ENCODE assay signal across 8 cellular contexts in the genomic region with DNA sequence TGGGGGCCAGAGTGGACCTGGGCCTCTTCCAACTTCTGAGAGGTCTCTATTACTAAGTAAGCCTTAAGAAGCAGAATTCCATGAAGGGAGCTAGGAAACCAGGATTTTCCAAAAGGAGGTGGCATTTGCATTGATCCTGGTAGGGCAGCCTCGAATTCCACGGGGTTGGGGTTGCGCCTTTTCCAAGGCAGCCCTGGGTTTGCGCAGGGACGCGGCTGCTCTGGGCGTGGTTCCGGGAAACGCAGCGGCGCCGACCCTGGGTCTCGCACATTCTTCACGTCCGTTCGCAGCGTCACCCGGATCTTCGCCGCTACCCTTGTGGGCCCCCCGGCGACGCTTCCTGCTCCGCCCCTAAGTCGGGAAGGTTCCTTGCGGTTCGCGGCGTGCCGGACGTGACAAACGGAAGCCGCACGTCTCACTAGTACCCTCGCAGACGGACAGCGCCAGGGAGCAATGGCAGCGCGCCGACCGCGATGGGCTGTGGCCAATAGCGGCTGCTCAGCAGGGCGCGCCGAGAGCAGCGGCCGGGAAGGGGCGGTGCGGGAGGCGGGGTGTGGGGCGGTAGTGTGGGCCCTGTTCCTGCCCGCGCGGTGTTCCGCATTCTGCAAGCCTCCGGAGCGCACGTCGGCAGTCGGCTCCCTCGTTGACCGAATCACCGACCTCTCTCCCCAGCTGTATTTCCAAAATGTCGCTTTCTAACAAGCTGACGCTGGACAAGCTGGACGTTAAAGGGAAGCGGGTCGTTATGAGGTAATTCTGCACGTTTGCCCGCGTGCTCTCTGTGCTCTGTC. TPM values are rescaled to one million over a fixed set of nuclear protein-coding genes. Genes with fewer than 3 reads are reported as not detected.
DNase-seq lines count a peak whose midpoint lies in the region; ATAC-seq and TF ChIP-seq lines count a peak whose summit lies in the region.

A gene (plus strand): TSS at position 593 of the 791 bp plus-strand sequence. CDS start 93 bp downstream, at position 686.

- H3K4me1 ChIP-seq in IMR-90 (ENCODE audit: control insufficient read depth, insufficient read depth, low read length) (peaks cover 4% of the 10 kb centered on the region; the same call in 1 of the 2 replicates), mucosa of descending colon (ENCODE audit: low read depth) (peaks cover 19% of the 10 kb centered on the region)

- H3K56ac ChIP-seq in IMR-90 (ENCODE audit: extremely low read depth, insufficient read depth, low read length): peak within 1 kb of the TSS; percentile 86

- peak within 1 kb of the TSS; percentile 88 for H3K4me2 ChIP-seq in IMR-90 (ENCODE audit: low read depth, low read length)

- peak within 1 kb of the TSS; percentile 94 for H4K91ac ChIP-seq in IMR-90 (ENCODE audit: insufficient read depth, low read depth, low read length)

- no TSS peak for BruUV-seq in IMR-90 (replicated peaks; lab: Mats Ljungman, UMichigan)

- peak within 1 kb of the TSS; percentile 95 for H3K4me3 ChIP-seq in IMR-90 (ENCODE audit: insufficient read depth, low read depth, low read length)
- H3K4me3 ChIP-seq in epithelial cell of esophagus (ENCODE audit: low read length): peak within 1 kb of the TSS; percentile 90
- H3K4me3 ChIP-seq in mucosa of descending colon: peak within 1 kb of the TSS; percentile 67

- H3K9me3 ChIP-seq in IMR-90 (ENCODE audit: control insufficient read depth, insufficient read depth, low read length) (peaks cover 4% of the 10 kb centered on the region; the same call in 1 of the 2 replicates), mucosa of descending colon (no peaks in the 10 kb centered on the region)

- H2AK5ac ChIP-seq in IMR-90 (ENCODE audit: low read depth, low read length): peak within 1 kb of the TSS; percentile 88

- CTCF ChIA-PET in IMR-90 (lab: Yijun Ruan, JAX): no interaction called here

- peaks cover 53% of the 10 kb centered on the region for H4K20me1 ChIP-seq in IMR-90 (ENCODE audit: insufficient read depth, low read length)

- H2BK120ac ChIP-seq in IMR-90 (ENCODE audit: low read depth, low read length): peak within 1 kb of the TSS; percentile 88

- H3K23ac ChIP-seq in IMR-90 (ENCODE audit: low read depth, low read length): peak within 1 kb of the TSS; percentile 97

- H2AK9ac ChIP-seq in IMR-90 (replicated peaks; ENCODE audit: low read depth, low read length, poor library complexity): peak within 1 kb of the TSS; percentile 97

- H2BK20ac ChIP-seq in IMR-90 (ENCODE audit: low read depth, low read length): no peak within 1 kb of the TSS

- 25% methylated on average over 33 of the region's 72 CpGs; no CpG with 5 or more reads in 1 of the 2 experiments for WGBS in IMR-90 (ENCODE audit: extremely low coverage in 2 of 2, insufficient read length in 1 of 2), 2 experiments

- no peak for TF ChIP-seq CTCF in IMR-90 (conservative IDR thresholded peaks at IDR 0.05; ENCODE audit: low read depth, low read length)
- TF ChIP-seq CTCF in epithelial cell of esophagus (IDR thresholded peaks at IDR 0.05; ENCODE audit: insufficient read depth, low read depth, low read length, missing control alignments): no peak
- no peak for TF ChIP-seq CTCF in mucosa of descending colon (IDR thresholded peaks at IDR 0.05)

- TF ChIP-seq POLR2A in IMR-90 (IDR thresholded peaks at IDR 0.05; ENCODE audit: low read depth, low read length): peak; percentile 94

- peak; percentile 98 for DNase-seq in DMS 273 (lab: John Stamatoyannopoulos, UW; ENCODE audit: unreplicated experiment)
- DNase-seq in IMR-90: peak; percentile 97
- DNase-seq in OCI-M1 (lab: John Stamatoyannopoulos, UW): peak; percentile 97
- peak; percentile 78 for DNase-seq in activated T-cell treated with anti-CD3 and anti-CD28 coated beads for 4 hours
- DNase-seq in epithelial cell of esophagus (ENCODE audit: low read depth): peak; percentile 96
- peak; percentile 94 to 98 (median 96) for DNase-seq in mucosa of descending colon
- peak; percentile 86 for DNase-seq in stimulated activated CD8-positive, alpha-beta memory T cell treated with anti-CD3 and anti-CD28 coated beads, Interleukin-4, amount 100 ng/mL, for 24 hours (ENCODE audit: low read depth)

- POLR2A ChIA-PET in IMR-90 (lab: Charles Lee; ENCODE audit: unreplicated experiment): interaction anchor here (0.7 kb wide), 1 partner anchor 11 kb away, joined by 3 read pairs; no protein-coding TSS in a partner anchor

- dilution Hi-C loops in IMR-90 (cut with HindIII; ENCODE audit: low sequenced_read_pairs, unreplicated experiment): no loop called here

- H3K14ac ChIP-seq in IMR-90 (replicated peaks; ENCODE audit: low read depth, low read length): peak within 1 kb of the TSS; percentile 99

- H3K79me1 ChIP-seq in IMR-90 (ENCODE audit: low read depth in 1 of 2, low read length in 2 of 2): peaks cover 2 to 5% of the 10 kb centered on the region in 2 experiments; a peak in 1 of 4 replicates

- H3K36me3 ChIP-seq in IMR-90 (ENCODE audit: control insufficient read depth, insufficient read depth, low read length) (no peaks in the 10 kb centered on the region; the same call in 1 of the 2 replicates), mucosa of descending colon (ENCODE audit: low read depth) (no peaks in the 10 kb centered on the region)

- peak within 1 kb of the TSS; percentile 94 for H2BK5ac ChIP-seq in IMR-90 (ENCODE audit: low read depth, low read length, poor library complexity, severe bottlenecking)

- H3K4ac ChIP-seq in IMR-90 (ENCODE audit: low read depth, low read length): peak within 1 kb of the TSS; percentile 95

- H3K9ac ChIP-seq in IMR-90 (ENCODE audit: low read depth, low read length): peak within 1 kb of the TSS; percentile 99

- ATAC-seq in GM21528 (IDR thresholded peaks at IDR 0.05; ENCODE audit: low FRiP score, unreplicated experiment) (peak; percentile 97), IMR-90 (ENCODE audit: low read depth) (peak; percentile 97), mucosa of descending colon (peak; percentile 97)

- TF ChIP-seq RAD21 in IMR-90 (IDR thresholded peaks at IDR 0.05; ENCODE audit: low read length): no peak

- no peaks in the 10 kb centered on the region for H3K9me1 ChIP-seq in IMR-90 (ENCODE audit: insufficient read depth, low read length)

- H4K5ac ChIP-seq in IMR-90 (ENCODE audit: low read depth, low read length): peak within 1 kb of the TSS; percentile 90

- H4K8ac ChIP-seq in IMR-90 (ENCODE audit: low read depth in 2 of 2, low read length in 2 of 2): peak within 1 kb of the TSS; percentile 89 to 98

- in situ Hi-C loops in IMR-90 (cut with MboI; ENCODE audit: low sequenced_read_pairs): no loop called here

- H2BK15ac ChIP-seq in IMR-90 (ENCODE audit: low read depth, low read length): peak within 1 kb of the TSS; percentile 66; the same call in 1 of the 3 replicates

- intact Hi-C loops in IMR-90 (cut with micrococcal nuclease) (no loop called here), mucosa of descending colon (cut with DNase I, micrococcal nuclease) (no loop called here)

- H2AFZ ChIP-seq in IMR-90 (replicated peaks; ENCODE audit: low read length, poor library complexity): peak within 1 kb of the TSS; percentile 89

- peak within 1 kb of the TSS; percentile 94 for H3K18ac ChIP-seq in IMR-90 (ENCODE audit: low read depth, low read length)

- H3K27me3 ChIP-seq in IMR-90 (ENCODE audit: control insufficient read depth, insufficient read depth, low read length): peaks cover 3% of the 10 kb centered on the region

- peak within 1 kb of the TSS; percentile 97 for H3K27ac ChIP-seq in IMR-90 (ENCODE audit: insufficient read depth, low read length)

TF ChIP-seq in IMR-90, 13 proteins besides CTCF, POLR2A, EP300 and RAD21:
- peak; percentile 4; the same call in 1 of the 2 replicates for TF ChIP-seq MAZ (IDR thresholded peaks at IDR 0.05; ENCODE audit: borderline replicate concordance, low read depth, low read length)
- TF ChIP-seq MXI1 (IDR thresholded peaks at IDR 0.05; ENCODE audit: borderline replicate concordance, low read depth, low read length): 0 out of 2 replicates have a peak, but pooled peaks have one; percentile 25
- TF ChIP-seq RFX5 (IDR thresholded peaks at IDR 0.05; ENCODE audit: low read depth, low read length): no peak
- peak; percentile 53; the same call in 1 of the 2 replicates for TF ChIP-seq BHLHE40 (IDR thresholded peaks at IDR 0.05; ENCODE audit: low read depth, low read length)
- no peak for TF ChIP-seq CEBPB (IDR thresholded peaks at IDR 0.05; ENCODE audit: low read depth, low read length)
- TF ChIP-seq MAFK (IDR thresholded peaks at IDR 0.05; ENCODE audit: low read depth, low read length): no peak
- TF ChIP-seq CHD1 (IDR thresholded peaks at IDR 0.05; ENCODE audit: low read depth, low read length): 0 out of 2 replicates have a peak, but pooled peaks have one; percentile 57
- no peak for TF ChIP-seq FOS (IDR thresholded peaks at IDR 0.05; ENCODE audit: low read depth, low read length)
- TF ChIP-seq, protein P1, sequence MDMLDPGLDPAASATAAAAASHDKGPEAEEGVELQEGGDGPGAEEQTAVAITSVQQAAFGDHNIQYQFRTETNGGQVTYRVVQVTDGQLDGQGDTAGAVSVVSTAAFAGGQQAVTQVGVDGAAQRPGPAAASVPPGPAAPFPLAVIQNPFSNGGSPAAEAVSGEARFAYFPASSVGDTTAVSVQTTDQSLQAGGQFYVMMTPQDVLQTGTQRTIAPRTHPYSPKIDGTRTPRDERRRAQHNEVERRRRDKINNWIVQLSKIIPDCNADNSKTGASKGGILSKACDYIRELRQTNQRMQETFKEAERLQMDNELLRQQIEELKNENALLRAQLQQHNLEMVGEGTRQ (IDR thresholded peaks at IDR 0.05; ENCODE audit: low read depth, low read length): no peak
- no peak for TF ChIP-seq SMC3 (IDR thresholded peaks at IDR 0.05; ENCODE audit: low read depth, low read length)
- no peak for TF ChIP-seq NFE2L2 (IDR thresholded peaks at IDR 0.05; ENCODE audit: low read depth, low read length)
- TF ChIP-seq, protein P2, sequence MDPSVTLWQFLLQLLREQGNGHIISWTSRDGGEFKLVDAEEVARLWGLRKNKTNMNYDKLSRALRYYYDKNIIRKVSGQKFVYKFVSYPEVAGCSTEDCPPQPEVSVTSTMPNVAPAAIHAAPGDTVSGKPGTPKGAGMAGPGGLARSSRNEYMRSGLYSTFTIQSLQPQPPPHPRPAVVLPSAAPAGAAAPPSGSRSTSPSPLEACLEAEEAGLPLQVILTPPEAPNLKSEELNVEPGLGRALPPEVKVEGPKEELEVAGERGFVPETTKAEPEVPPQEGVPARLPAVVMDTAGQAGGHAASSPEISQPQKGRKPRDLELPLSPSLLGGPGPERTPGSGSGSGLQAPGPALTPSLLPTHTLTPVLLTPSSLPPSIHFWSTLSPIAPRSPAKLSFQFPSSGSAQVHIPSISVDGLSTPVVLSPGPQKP (IDR thresholded peaks at IDR 0.05; ENCODE audit: borderline replicate concordance, low read depth, low read length): no peak
- TF ChIP-seq RCOR1 (IDR thresholded peaks at IDR 0.05; ENCODE audit: insufficient replicate concordance, low read length): no peak

RNA-seq across cellular contexts. Expression of the gene that starts here (rescaled TPM):
- total RNA-seq in IMR-90 (2012; rRNA removed) (498 and 509 TPM in 2 replicates), mucosa of descending colon (100 to 1,000 TPM; 236 to 369 (median 310) TPM)
- 534 and 744 TPM in 2 replicates for polyA plus RNA-seq in IMR-90 (2012; rRNA removed)
- 257 and 385 TPM in 2 replicates for polyA plus RNA-seq in IMR-90 (2012; cell fraction: cytosol; rRNA removed)
- polyA plus RNA-seq in IMR-90 (2012; cell fraction: nucleus; rRNA removed; ENCODE audit: low replicate concordance): 86.3 and 442 TPM in 2 replicates

Comparison
In these comparisons a context has a peak if more than half of its experiments do, and no peak if none do; other contexts are left out.
1. Peak in every context shown above with its lines: DNase-seq, ATAC-seq, H3K4me3 ChIP-seq and H3K27ac ChIP-seq.